Comparison of ENCODE assay signal across 15 cellular contexts in genomic region chr17:75995385-75995925, GRCh38. TPM values are rescaled to one million over a fixed set of nuclear protein-coding genes. Genes with fewer than 3 reads are reported as not detected.
"Had no signal": no experiment of that assay in that cellular context is flagged by ENCODE, and none has a peak within 500 bp of the region (broad histone marks: within the 10 kb centered on the region; RNA-seq: fewer than 3 reads in every experiment).

No MANE protein-coding gene starts in this region.

- H3K27me3 Mint-ChIP-seq: activated B cell treated with CpG ODN at 0.5 μM for 24 hours; activated CD4-positive, alpha-beta T cell treated with anti-CD3 and anti-CD28 coated beads, Interleukin-2, amount 10 ng/mL, durations not matched to agents 7 days and 5 days; activated naive CD8-positive, alpha-beta T cell treated with anti-CD3 and anti-CD28 coated beads for 36 hours; naive B cell; stimulated activated naive B cell treated with anti-CD40 and anti-IgM and Interleukin-4, amounts not matched to agents 10 μg/mL and 1 μg/mL and 100 μg/mL, for 72 hours had no signal

- H3K9me3 Mint-ChIP-seq: activated B cell treated with CpG ODN at 0.5 μM for 24 hours; activated CD4-positive, alpha-beta T cell treated with anti-CD3 and anti-CD28 coated beads, Interleukin-2, amount 10 ng/mL, durations not matched to agents 7 days and 5 days; activated naive CD8-positive, alpha-beta T cell treated with anti-CD3 and anti-CD28 coated beads for 36 hours; naive B cell; stimulated activated naive B cell treated with anti-CD40 and anti-IgM and Interleukin-4, amounts not matched to agents 10 μg/mL and 1 μg/mL and 100 μg/mL, for 72 hours; T-helper 1 cell treated with Interleukin-12 subunit alpha and Interleukin-12 subunit beta and Interleukin-4 antibody, amounts not matched to agents 30 μg/mL and 1 μg/mL, for 36 hours had no signal

- H3K27ac ChIP-seq: dorsolateral prefrontal cortex, left lung had no signal

- H3K27me3 ChIP-seq: breast epithelium, dorsolateral prefrontal cortex, left lung had no signal

- H3K36me3 Mint-ChIP-seq: naive B cell had no signal

- ATAC-seq: esophagus mucosa; left lung; stimulated activated naive B cell treated with anti-CD40 and anti-IgM and Interleukin-4, amounts not matched to agents 10 μg/mL and 1 μg/mL and 100 μg/mL, for 72 hours had no signal

- H3K4me3 ChIP-seq: breast epithelium, dorsolateral prefrontal cortex, left lung had no signal

- H3K4me3 Mint-ChIP-seq: activated B cell treated with CpG ODN at 0.5 μM for 24 hours; activated CD4-positive, alpha-beta T cell treated with anti-CD3 and anti-CD28 coated beads, Interleukin-2, amount 10 ng/mL, durations not matched to agents 7 days and 5 days; activated naive CD8-positive, alpha-beta T cell treated with anti-CD3 and anti-CD28 coated beads for 36 hours; stimulated activated naive B cell treated with anti-CD40 and anti-IgM and Interleukin-4, amounts not matched to agents 10 μg/mL and 1 μg/mL and 100 μg/mL, for 72 hours; T-helper 1 cell treated with Interleukin-12 subunit alpha and Interleukin-12 subunit beta and Interleukin-4 antibody, amounts not matched to agents 30 μg/mL and 1 μg/mL, for 36 hours had no signal

- H3K9me3 ChIP-seq: breast epithelium, left lung had no signal

- H3K36me3 ChIP-seq: breast epithelium had no signal

- H3K27ac Mint-ChIP-seq: activated B cell treated with CpG ODN at 0.5 μM for 24 hours; activated CD4-positive, alpha-beta T cell treated with anti-CD3 and anti-CD28 coated beads, Interleukin-2, amount 10 ng/mL, durations not matched to agents 7 days and 5 days; activated naive CD8-positive, alpha-beta T cell treated with anti-CD3 and anti-CD28 coated beads for 36 hours; stimulated activated naive B cell treated with anti-CD40 and anti-IgM and Interleukin-4, amounts not matched to agents 10 μg/mL and 1 μg/mL and 100 μg/mL, for 72 hours had no signal

- DNase-seq: activated B cell treated with CpG ODN at 0.5 μM for 24 hours; activated CD4-positive, alpha-beta T cell treated with anti-CD3 and anti-CD28 coated beads, Interleukin-2, amount 10 ng/mL, durations not matched to agents 7 days and 5 days; activated effector memory CD4-positive, alpha-beta T cell treated with Interleukin-2 at 50 U/mL for 16 hours; activated naive CD8-positive, alpha-beta T cell treated with anti-CD3 and anti-CD28 coated beads for 36 hours; anterior cingulate cortex; left lung; naive B cell; stimulated activated CD4-positive, alpha-beta T cell treated with anti-CD3 and anti-CD28 coated beads, Interleukin-1b, Interleukin-23, amount 100 ng/mL, for 48 hours; stimulated activated naive B cell treated with anti-CD40 and anti-IgM and Interleukin-4, amounts not matched to agents 10 μg/mL and 1 μg/mL and 100 μg/mL, for 72 hours; trophoblast cell had no signal

RNA-seq across cellular contexts. Expression of gene EVPL, which starts 31.7 kb away (rescaled TPM):
- total RNA-seq: activated B cell treated with CpG ODN at 0.5 μM for 24 hours, cerebellum had no signal
